In the genomic region with DNA sequence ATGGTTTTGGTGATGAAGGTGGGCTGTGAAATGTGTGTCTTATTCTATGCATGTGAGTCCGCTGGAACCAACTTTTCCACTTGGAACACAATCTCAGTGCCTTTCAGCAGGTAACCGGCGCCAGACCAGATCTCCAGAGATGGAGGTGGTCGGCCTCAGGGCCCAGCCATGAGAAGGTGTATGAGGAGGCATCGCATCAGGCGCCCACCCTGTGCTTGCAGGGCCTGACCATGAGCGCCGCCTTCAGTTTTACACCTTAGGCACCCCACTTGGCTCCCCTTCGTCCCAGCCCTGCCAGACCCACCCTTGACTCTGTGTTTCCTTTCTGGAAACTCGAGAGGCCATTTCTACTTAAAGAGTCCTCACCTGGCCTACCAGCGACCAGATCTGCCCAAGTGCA, we compare ENCODE assay signal across 13 cellular contexts. TPM values are rescaled to one million over a fixed set of nuclear protein-coding genes. Genes with fewer than 3 reads are reported as not detected.
A peak's percentile ranks its signal among the peaks of the same experiment; 100 is the strongest.
DNase-seq lines count a peak whose midpoint lies in the region; TF ChIP-seq lines count a peak whose summit lies in the region.
"Had no signal": no experiment of that assay in that cellular context is flagged by ENCODE, and none has a peak within 500 bp of the region (broad histone marks: within the 10 kb centered on the region; RNA-seq: fewer than 3 reads in every experiment).

No MANE protein-coding gene starts in this region.

- DNase-seq in T-helper 2 cell treated with Interferon-gamma antibody and Interleukin-4, amounts not matched to agents 5 μg/mL and 100 μg/mL, for 36 hours (ENCODE audit: low spot score), result no peak
- DNase-seq in T-helper 2 cell (no peak), ascending aorta (ENCODE audit: low spot score in 2 of 2) (no peak), mesenchymal stem cell (no peak), cerebellar nuclear complex (lab: John Stamatoyannopoulos, UW) (no peak), DMS 273 treated with DMSO at 0.1 percent for 48 hours (lab: John Stamatoyannopoulos, UW) (no peak)
- DNase-seq in effector memory CD4-positive, alpha-beta T cell, result no peak
- DNase-seq: 8988T, activated gamma-delta T cell treated with Interleukin-2 at 50 U/mL for 16 hours, DMS79, NCI-H2171 treated with DMSO at 0.1 percent for 48 hours, RPMI8226 had no signal

- peaks cover 6% of the 10 kb centered on the region for H3K36me3 Mint-ChIP-seq in T-helper 2 cell treated with Interferon-gamma antibody and Interleukin-4, amounts not matched to agents 5 μg/mL and 100 μg/mL, for 36 hours (ENCODE audit: low read depth)

- peaks cover 39% of the 10 kb centered on the region for H3K27me3 Mint-ChIP-seq in T-helper 2 cell treated with Interferon-gamma antibody and Interleukin-4, amounts not matched to agents 5 μg/mL and 100 μg/mL, for 36 hours (ENCODE audit: low read depth)

- peaks cover 7% of the 10 kb centered on the region for H3K4me1 Mint-ChIP-seq in T-helper 2 cell treated with Interferon-gamma antibody and Interleukin-4, amounts not matched to agents 5 μg/mL and 100 μg/mL, for 36 hours (ENCODE audit: low read depth)

- no peak overlapping the region for H2BK120ac ChIP-seq in mesenchymal stem cell (ENCODE audit: low read depth, low read length)

- H3K4me3 ChIP-seq in ascending aorta (no peak overlapping the region), mesenchymal stem cell (ENCODE audit: insufficient read depth in 1 of 2, low read depth in 1 of 2, low read length in 2 of 2) (no peak overlapping the region), stomach smooth muscle (ENCODE audit: low read length in 2 of 2) (no peak overlapping the region)
- no peak overlapping the region for H3K4me3 ChIP-seq in effector memory CD4-positive, alpha-beta T cell (ENCODE audit: insufficient read depth, low read depth, low read length, poor library complexity, severe bottlenecking)

- H3K27ac Mint-ChIP-seq in T-helper 2 cell treated with Interferon-gamma antibody and Interleukin-4, amounts not matched to agents 5 μg/mL and 100 μg/mL, for 36 hours, result peak overlapping the region; percentile 52

- no peak overlapping the region for H2BK15ac ChIP-seq in mesenchymal stem cell (ENCODE audit: low read depth, poor library complexity, severe bottlenecking)

- H2AK5ac ChIP-seq in mesenchymal stem cell (ENCODE audit: low read length, severe bottlenecking), result peak overlapping the region; percentile 5

- intact Hi-C loops in ascending aorta (cut with DNase I), result loop anchor here (2.0 to 10.0 kb wide), 5 partner anchors 45 to 525 kb away; partner anchors contain the start of genes DTL, INTS7, NSL1 and TATDN3

- no peaks in the 10 kb centered on the region for H3K79me1 ChIP-seq in mesenchymal stem cell (replicated peaks; ENCODE audit: low read length, poor library complexity, severe bottlenecking)

- no peaks in the 10 kb centered on the region for H3K9me3 Mint-ChIP-seq in T-helper 2 cell treated with Interferon-gamma antibody and Interleukin-4, amounts not matched to agents 5 μg/mL and 100 μg/mL, for 36 hours

- H4K8ac ChIP-seq in mesenchymal stem cell (ENCODE audit: low read length), result no peak overlapping the region

- H2BK5ac ChIP-seq in mesenchymal stem cell (ENCODE audit: low read depth, low read length, poor library complexity, severe bottlenecking), result no peak overlapping the region

- peak overlapping the region in 1 of 2 experiments; percentile 20 for H3K4ac ChIP-seq in mesenchymal stem cell (ENCODE audit: low read depth in 1 of 2, low read length in 2 of 2)

- H3K9me3 ChIP-seq in ascending aorta (no peaks in the 10 kb centered on the region), mesenchymal stem cell (ENCODE audit: control insufficient read depth, low read length) (peaks cover 3% of the 10 kb centered on the region), stomach smooth muscle (ENCODE audit: control insufficient read depth in 2 of 2, low read length in 2 of 2) (no peaks in the 10 kb centered on the region)
- peaks cover 3% of the 10 kb centered on the region for H3K9me3 ChIP-seq in effector memory CD4-positive, alpha-beta T cell (ENCODE audit: control insufficient read depth, low read length)

- peaks cover 4 to 11% of the 10 kb centered on the region in 2 donors for H3K4me1 ChIP-seq in ascending aorta
- H3K4me1 ChIP-seq in mesenchymal stem cell (ENCODE audit: control insufficient read depth, insufficient read depth, low read depth, low read length), result peaks cover 13% of the 10 kb centered on the region
- peaks cover 16% of the 10 kb centered on the region for H3K4me1 ChIP-seq in stomach smooth muscle (ENCODE audit: control insufficient read depth, insufficient read depth, low read length)
- H3K4me1 ChIP-seq in effector memory CD4-positive, alpha-beta T cell (ENCODE audit: control insufficient read depth, insufficient read depth, low read length, poor library complexity, severe bottlenecking), result peaks cover 9% of the 10 kb centered on the region

- no peak for TF ChIP-seq CTCF in ascending aorta (IDR thresholded peaks at IDR 0.05)

- H3K9ac ChIP-seq in mesenchymal stem cell (ENCODE audit: low read length) (no peak overlapping the region), stomach smooth muscle (ENCODE audit: low read length in 2 of 2) (no peak overlapping the region)

- no peak overlapping the region for H3K4me3 Mint-ChIP-seq in T-helper 2 cell treated with Interferon-gamma antibody and Interleukin-4, amounts not matched to agents 5 μg/mL and 100 μg/mL, for 36 hours

- H2BK12ac ChIP-seq in mesenchymal stem cell (ENCODE audit: low read length in 2 of 2), result no peak overlapping the region

- H2AFZ ChIP-seq in mesenchymal stem cell (ENCODE audit: low read depth, low read length), result no peak overlapping the region

- 92% methylated on average over 10 of the region's 11 CpGs for WGBS in mesenchymal stem cell

- no peaks in the 10 kb centered on the region for H3K27me3 ChIP-seq in ascending aorta
- no peaks in the 10 kb centered on the region for H3K27me3 ChIP-seq in mesenchymal stem cell (ENCODE audit: control insufficient read depth in 1 of 2, insufficient read depth in 1 of 2, low read length in 2 of 2)
- H3K27me3 ChIP-seq in stomach smooth muscle (ENCODE audit: control insufficient read depth in 1 of 2, insufficient read depth in 2 of 2, low read length in 2 of 2), result no peaks in the 10 kb centered on the region
- H3K27me3 ChIP-seq in effector memory CD4-positive, alpha-beta T cell (replicated peaks; ENCODE audit: control insufficient read depth, insufficient read depth, low read length, poor library complexity, severe bottlenecking), result no peaks in the 10 kb centered on the region

- no peak overlapping the region for H3K4me2 ChIP-seq in mesenchymal stem cell (ENCODE audit: low read length, poor library complexity, severe bottlenecking)

- no peak overlapping the region for H3K14ac ChIP-seq in mesenchymal stem cell (ENCODE audit: low read length in 2 of 2)

- peak overlapping the region; percentile 86 to 93 for H3K27ac ChIP-seq in ascending aorta
- H3K27ac ChIP-seq in mesenchymal stem cell (ENCODE audit: low read length, poor library complexity, severe bottlenecking), result no peak overlapping the region
- H3K27ac ChIP-seq in stomach smooth muscle (ENCODE audit: low read length), result peak overlapping the region; percentile 75
- no peak overlapping the region for H3K27ac ChIP-seq in effector memory CD4-positive, alpha-beta T cell (ENCODE audit: insufficient read depth, low read length, poor library complexity, severe bottlenecking)

- no peak overlapping the region for H3K18ac ChIP-seq in mesenchymal stem cell (ENCODE audit: low read depth in 1 of 2, low read length in 2 of 2)

- H4K91ac ChIP-seq in mesenchymal stem cell (ENCODE audit: low read length), result no peak overlapping the region

- H3K36me3 ChIP-seq in ascending aorta, result no peaks in the 10 kb centered on the region
- H3K36me3 ChIP-seq in mesenchymal stem cell (ENCODE audit: control insufficient read depth in 1 of 2, insufficient read depth in 2 of 2, low read depth in 1 of 2, low read length in 2 of 2), result no peaks in the 10 kb centered on the region
- H3K36me3 ChIP-seq in stomach smooth muscle (ENCODE audit: control insufficient read depth in 2 of 2, insufficient read depth in 2 of 2, low read length in 2 of 2), result no peaks in the 10 kb centered on the region
- no peaks in the 10 kb centered on the region for H3K36me3 ChIP-seq in effector memory CD4-positive, alpha-beta T cell (ENCODE audit: control insufficient read depth, insufficient read depth, low read length)

- no peak overlapping the region for H3K23ac ChIP-seq in mesenchymal stem cell (ENCODE audit: low read length in 2 of 2)

RNA-seq across cellular contexts. Expression of gene ATF3, which starts 48.6 kb away (rescaled TPM):
- 79.1 TPM for total RNA-seq in ascending aorta
- polyA plus RNA-seq in mesenchymal stem cell (2013, experiment 1 of 2), result 11.5 TPM
- 9.7 TPM for polyA plus RNA-seq in mesenchymal stem cell (2013, experiment 2 of 2)

Comparison
In these comparisons a context has a peak if more than half of its experiments do, and no peak if none do; other contexts are left out.
1. H3K27ac ChIP-seq: peak in ascending aorta (2 of 2) and stomach smooth muscle (single experiment); none in mesenchymal stem cell (single experiment) and effector memory CD4-positive, alpha-beta T cell (single experiment).